8 cellular contexts compared by ENCODE assay signal in genomic region chr11:119363081-119363861, GRCh38. TPM values are rescaled to one million over a fixed set of nuclear protein-coding genes. Genes with fewer than 3 reads are reported as not detected.
DNase-seq lines count a peak whose midpoint lies in the region; ATAC-seq and TF ChIP-seq lines count a peak whose summit lies in the region.

No MANE protein-coding gene starts in this region.

- peaks cover 36% of the 10 kb centered on the region for H3K27me3 Mint-ChIP-seq in activated naive CD4-positive, alpha-beta T cell treated with anti-CD3 and anti-CD28 coated beads for 36 hours (ENCODE audit: low read depth)

- no peak for TF ChIP-seq EP300 in upper lobe of left lung (IDR thresholded peaks at IDR 0.05)

- H3K4me3 Mint-ChIP-seq in activated naive CD4-positive, alpha-beta T cell treated with anti-CD3 and anti-CD28 coated beads for 36 hours: peak overlapping the region; percentile 10

- no peak for ATAC-seq in upper lobe of left lung (ENCODE audit: low FRiP score in 2 of 2)

- H3K36me3 Mint-ChIP-seq in activated naive CD4-positive, alpha-beta T cell treated with anti-CD3 and anti-CD28 coated beads for 36 hours (ENCODE audit: low read depth): no peaks in the 10 kb centered on the region

- intact Hi-C loops in activated naive CD4-positive, alpha-beta T cell treated with anti-CD3 and anti-CD28 coated beads for 36 hours (cut with micrococcal nuclease): no loop called here

- no peak overlapping the region for H3K27ac Mint-ChIP-seq in activated naive CD4-positive, alpha-beta T cell treated with anti-CD3 and anti-CD28 coated beads for 36 hours

- H3K4me1 ChIP-seq in mucosa of rectum (ENCODE audit: control insufficient read depth in 2 of 2, insufficient read depth in 2 of 2, low read length in 2 of 2) (peaks cover 38 to 49% of the 10 kb centered on the region in 2 donors), upper lobe of left lung (peaks cover 15 to 42% (median 27%) of the 10 kb centered on the region in 4 donors)

- 55 to 75% methylated on average over 16 to 44 of the region's 44 CpGs for WGBS in upper lobe of left lung, 2 donors

- H3K4me1 Mint-ChIP-seq in activated naive CD4-positive, alpha-beta T cell treated with anti-CD3 and anti-CD28 coated beads for 36 hours (ENCODE audit: low read depth): peaks cover 10% of the 10 kb centered on the region

- TF ChIP-seq CTCF in coronary artery (IDR thresholded peaks at IDR 0.05) (no peak), upper lobe of left lung (IDR thresholded peaks at IDR 0.05) (no peak)

- no peak for TF ChIP-seq POLR2A in upper lobe of left lung (IDR thresholded peaks at IDR 0.05)

- DNase-seq in activated naive CD4-positive, alpha-beta T cell treated with anti-CD3 and anti-CD28 coated beads for 36 hours: no peak
- DNase-seq in activated naive CD4-positive, alpha-beta T cell treated with anti-CD3 and anti-CD28 coated beads, Interleukin-2, amount 50 U/mL, for 16 hours: no peak
- DNase-seq in coronary artery (ENCODE audit: low spot score) (no peak), upper lobe of left lung (peak in 1 of 2 donors; percentile 83), SKM-1 treated with dmso at 0.1 percent for 144 hours (lab: John Stamatoyannopoulos, UW; ENCODE audit: unreplicated experiment) (no peak), glomerular visceral epithelial cell (ENCODE audit: extremely low spot score) (no peak), HK-2 (ENCODE audit: unreplicated experiment) (no peak)

- no peaks in the 10 kb centered on the region for H3K9me3 Mint-ChIP-seq in activated naive CD4-positive, alpha-beta T cell treated with anti-CD3 and anti-CD28 coated beads for 36 hours

- H3K27ac ChIP-seq in coronary artery: peak overlapping the region; percentile 72 to 82
- H3K27ac ChIP-seq in mucosa of rectum (ENCODE audit: low read depth in 2 of 2, low read length in 2 of 2): peak overlapping the region; percentile 38 to 41
- H3K27ac ChIP-seq in upper lobe of left lung: peak overlapping the region in 3 of 4 donors; percentile 40 to 67 (median 46)

- CTCF ChIA-PET in activated naive CD4-positive, alpha-beta T cell treated with anti-CD3 and anti-CD28 coated beads for 36 hours (lab: Charles Lee): interaction anchor here (0.6 to 3.3 kb wide), 3 partner anchors 7 to 22 kb away, joined by 3 to 12 read pairs (median 5); partner anchors contain the start of gene C1QTNF5

- H3K27me3 ChIP-seq in mucosa of rectum (ENCODE audit: control insufficient read depth in 2 of 2, insufficient read depth in 2 of 2, low read length in 2 of 2) (peaks cover 4 to 13% of the 10 kb centered on the region in 2 donors), upper lobe of left lung (peaks cover 0 to 12% (median 1%) of the 10 kb centered on the region in 4 donors)

- H3K9me3 ChIP-seq in mucosa of rectum (ENCODE audit: control insufficient read depth in 2 of 2, low read length in 2 of 2): no peaks in the 10 kb centered on the region
- no peaks in the 10 kb centered on the region for H3K9me3 ChIP-seq in upper lobe of left lung

- H3K9ac ChIP-seq in mucosa of rectum (ENCODE audit: low read depth in 1 of 2, low read length in 2 of 2): peak overlapping the region; percentile 47 to 70

- H3K4me3 ChIP-seq in coronary artery: peak overlapping the region; percentile 80
- H3K4me3 ChIP-seq in mucosa of rectum (ENCODE audit: low read length in 2 of 2): peak overlapping the region; percentile 53 to 68
- H3K4me3 ChIP-seq in upper lobe of left lung: peak overlapping the region in 3 of 4 donors; percentile 47 to 57 (median 57)

- H3K36me3 ChIP-seq in mucosa of rectum (ENCODE audit: control insufficient read depth in 2 of 2, insufficient read depth in 2 of 2, low read length in 2 of 2) (peaks cover 0 to 7% of the 10 kb centered on the region in 2 donors), upper lobe of left lung (no peaks in the 10 kb centered on the region)

RNA-seq across cellular contexts. Expression of gene MFRP, which starts 16.8 kb away (rescaled TPM):
- total RNA-seq in activated naive CD4-positive, alpha-beta T cell treated with anti-CD3 and anti-CD28 coated beads for 36 hours: not detected
- not detected for total RNA-seq in upper lobe of left lung

RNA-seq across cellular contexts. Expression of gene USP2, which starts 18.2 kb away (rescaled TPM):
- under 1 TPM; 0.35 to 0.57 TPM for total RNA-seq in activated naive CD4-positive, alpha-beta T cell treated with anti-CD3 and anti-CD28 coated beads for 36 hours
- total RNA-seq in upper lobe of left lung: 1 to 10 TPM; 1.7 to 5.0 (median 3.0) TPM

RNA-seq across cellular contexts. Expression of gene C1QTNF5, which starts 22.6 kb away (rescaled TPM):
- not detected for total RNA-seq in activated naive CD4-positive, alpha-beta T cell treated with anti-CD3 and anti-CD28 coated beads for 36 hours
- total RNA-seq in upper lobe of left lung: 10 to 100 TPM; 10.5 to 57.2 (median 26.4) TPM

RNA-seq across cellular contexts. Expression of gene RNF26, which starts 28.9 kb away (rescaled TPM):
- total RNA-seq in activated naive CD4-positive, alpha-beta T cell treated with anti-CD3 and anti-CD28 coated beads for 36 hours: 10 to 100 TPM; 46.1 to 47.0 TPM
- total RNA-seq in upper lobe of left lung: 10 to 100 TPM in 5 of 6 donors, 1 to 10 TPM in 1; 5.2 to 25.5 (median 14.8) TPM

RNA-seq across cellular contexts. Expression of gene MCAM, which starts 46.3 kb away (rescaled TPM):
- 1 to 10 TPM; 8.0 to 8.4 TPM for total RNA-seq in activated naive CD4-positive, alpha-beta T cell treated with anti-CD3 and anti-CD28 coated beads for 36 hours
- total RNA-seq in upper lobe of left lung: 100 to 1,000 TPM in 3 of 6 donors, 10 to 100 TPM in 3; 39.8 to 222 (median 76.5) TPM

Comparison
In these comparisons a context has a peak if more than half of its experiments do, and no peak if none do; other contexts are left out.
1. RNA of gene C1QTNF5, which starts 22.6 kb away (total RNA-seq): 10.5 to 57.2 TPM in upper lobe of left lung; not detected in activated naive CD4-positive, alpha-beta T cell treated with anti-CD3 and anti-CD28 coated beads for 36 hours; every median in the first group is over 10 times any median in the second.
2. Peak in every context shown above with its lines, with median percentiles within 50 percentile points of each other: H3K27ac ChIP-seq and H3K4me3 ChIP-seq.